Comparison of ENCODE assay signal across 1 cellular context in the genomic region with DNA sequence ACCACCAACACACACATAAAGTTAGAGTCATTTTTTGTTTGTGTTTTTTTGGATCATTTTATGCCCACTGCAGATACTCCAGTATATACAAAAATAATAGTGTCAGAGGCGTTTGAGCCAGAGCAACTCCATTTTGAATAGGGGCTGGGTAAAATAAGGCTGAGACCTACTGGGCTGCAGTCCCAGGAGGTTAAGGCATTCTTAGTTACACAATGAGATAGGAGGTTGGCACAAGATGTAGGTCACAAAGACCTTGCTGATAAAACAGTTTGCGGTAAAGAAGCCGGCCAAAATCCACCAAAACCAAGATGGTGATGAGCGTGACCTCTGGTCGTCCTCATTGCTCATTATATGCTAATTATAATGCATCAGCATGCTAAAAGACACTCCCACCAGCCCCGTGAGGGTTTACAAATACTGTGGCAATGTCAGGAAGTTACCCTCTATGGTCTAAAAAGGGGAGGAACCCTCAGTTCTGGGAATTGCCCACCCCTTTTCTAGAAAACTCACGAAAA.
TF ChIP-seq lines count a peak whose summit lies in the region.

No MANE protein-coding gene starts in this region.

TF ChIP-seq in HepG2, 621 proteins besides CTCF, POLR2A, EP300 and RAD21 (continued from another document):
- TF ChIP-seq, protein P1, sequence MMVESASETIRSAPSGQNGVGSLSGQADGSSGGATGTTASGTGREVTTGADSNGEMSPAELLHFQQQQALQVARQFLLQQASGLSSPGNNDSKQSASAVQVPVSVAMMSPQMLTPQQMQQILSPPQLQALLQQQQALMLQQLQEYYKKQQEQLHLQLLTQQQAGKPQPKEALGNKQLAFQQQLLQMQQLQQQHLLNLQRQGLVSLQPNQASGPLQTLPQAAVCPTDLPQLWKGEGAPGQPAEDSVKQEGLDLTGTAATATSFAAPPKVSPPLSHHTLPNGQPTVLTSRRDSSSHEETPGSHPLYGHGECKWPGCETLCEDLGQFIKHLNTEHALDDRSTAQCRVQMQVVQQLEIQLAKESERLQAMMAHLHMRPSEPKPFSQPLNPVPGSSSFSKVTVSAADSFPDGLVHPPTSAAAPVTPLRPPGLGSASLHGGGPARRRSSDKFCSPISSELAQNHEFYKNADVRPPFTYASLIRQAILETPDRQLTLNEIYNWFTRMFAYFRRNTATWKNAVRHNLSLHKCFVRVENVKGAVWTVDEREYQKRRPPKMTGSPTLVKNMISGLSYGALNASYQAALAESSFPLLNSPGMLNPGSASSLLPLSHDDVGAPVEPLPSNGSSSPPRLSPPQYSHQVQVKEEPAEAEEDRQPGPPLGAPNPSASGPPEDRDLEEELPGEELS (CRISPR knock-in tag; IDR thresholded peaks at IDR 0.05), result no peak
- TF ChIP-seq, protein P2, sequence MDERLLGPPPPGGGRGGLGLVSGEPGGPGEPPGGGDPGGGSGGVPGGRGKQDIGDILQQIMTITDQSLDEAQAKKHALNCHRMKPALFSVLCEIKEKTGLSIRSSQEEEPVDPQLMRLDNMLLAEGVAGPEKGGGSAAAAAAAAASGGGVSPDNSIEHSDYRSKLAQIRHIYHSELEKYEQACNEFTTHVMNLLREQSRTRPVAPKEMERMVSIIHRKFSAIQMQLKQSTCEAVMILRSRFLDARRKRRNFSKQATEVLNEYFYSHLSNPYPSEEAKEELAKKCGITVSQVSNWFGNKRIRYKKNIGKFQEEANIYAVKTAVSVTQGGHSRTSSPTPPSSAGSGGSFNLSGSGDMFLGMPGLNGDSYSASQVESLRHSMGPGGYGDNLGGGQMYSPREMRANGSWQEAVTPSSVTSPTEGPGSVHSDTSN (CRISPR knock-in tag; IDR thresholded peaks at IDR 0.05), result no peak
- TF ChIP-seq HES4 (CRISPR knock-in tag; IDR thresholded peaks at IDR 0.05; ENCODE audit: borderline replicate concordance) (no peak), ZNF747 (CRISPR knock-in tag; IDR thresholded peaks at IDR 0.05; ENCODE audit: borderline replicate concordance) (no peak), XRCC5 (optimal IDR thresholded peaks at IDR 0.05; ENCODE audit: low read length) (no peak)
